8 cellular contexts compared by ENCODE assay signal in genomic region chr3:108662141-108662738, GRCh38.
DNase-seq lines count a peak whose midpoint lies in the region; FAIRE-seq and TF ChIP-seq lines count a peak whose summit lies in the region.

No MANE protein-coding gene starts in this region.

- DNase-seq in activated CD8-positive, alpha-beta memory T cell treated with anti-CD3 and anti-CD28 coated beads for 4 hours (ENCODE audit: low read depth in 2 of 2), result peak; percentile 1 to 2
- no peak for DNase-seq in activated CD8-positive, alpha-beta memory T cell treated with anti-CD3 and anti-CD28 coated beads, Interleukin-2, amount 50 U/mL, for 48 hours
- DNase-seq in HFF-Myc (ENCODE audit: extremely low read depth, low read depth) (peak; percentile 45), NCI-H1436 (lab: John Stamatoyannopoulos, UW) (peak; percentile 78), SKM-1 treated with dmso at 0.1 percent for 144 hours (lab: John Stamatoyannopoulos, UW; ENCODE audit: unreplicated experiment) (peak; percentile 76), T47D (ENCODE audit: low read depth in 1 of 2, low spot score in 1 of 2) (peak; percentile 37 to 71), kidney (no peak)
- DNase-seq in stimulated activated CD4-positive, alpha-beta T cell treated with anti-CD3 and anti-CD28 coated beads, TNF-alpha, amount 100 ng/mL, for 24 hours (ENCODE audit: low read depth in 3 of 3), result peak in 2 of 3 experiments; percentile 3 to 44

- FAIRE-seq in kidney (lab: Jason Lieb, UNC), result peak; percentile 85

- H3K9me3 ChIP-seq in kidney (ENCODE audit: control insufficient read depth in 1 of 2, low read length in 2 of 2), result no peaks in the 10 kb centered on the region

- H3K9ac ChIP-seq in kidney (ENCODE audit: low read length in 2 of 2), result no peak overlapping the region

- no peaks in the 10 kb centered on the region for H3K4me1 ChIP-seq in kidney (ENCODE audit: control insufficient read depth in 1 of 2, insufficient read depth in 1 of 2, low read depth in 1 of 2, low read length in 2 of 2)

- H3K4me3 ChIP-seq in HFF-Myc (replicated peaks; ENCODE audit: low read depth, low read length) (no peak overlapping the region), kidney (ENCODE audit: low read length in 2 of 2) (peak overlapping the region in 1 of 2 donors; percentile 16)

- TF ChIP-seq CTCF in HFF-Myc (IDR thresholded peaks at IDR 0.05; ENCODE audit: low read depth, low read length, missing control alignments), result peak; percentile 56
- TF ChIP-seq CTCF in kidney (IDR thresholded peaks at IDR 0.05; ENCODE audit: borderline replicate concordance, extremely low read depth, insufficient read depth), result peak; percentile 61

- H3K27ac ChIP-seq in kidney (ENCODE audit: low read depth in 2 of 2, low read length in 2 of 2), result no peak overlapping the region

- no peaks in the 10 kb centered on the region for H3K36me3 ChIP-seq in kidney (ENCODE audit: control insufficient read depth in 1 of 2, insufficient read depth in 2 of 2, low read length in 2 of 2)

- in situ Hi-C loops in T47D (cut with HindIII; ENCODE audit: low pct_unique_long_range_greater_than_20kb, low sequenced_read_pairs), result no loop called here

- intact Hi-C loops in kidney (cut with DNase I), result loop anchor here (10.0 kb wide), 1 partner anchor 253 kb away; no protein-coding TSS in a partner anchor

Comparison
In these comparisons a context has a peak if more than half of its experiments do, and no peak if none do; other contexts are left out.
1. DNase-seq: peak in activated CD8-positive, alpha-beta memory T cell treated with anti-CD3 and anti-CD28 coated beads for 4 hours (2 of 2), HFF-Myc (single experiment), NCI-H1436 (single experiment), SKM-1 treated with dmso at 0.1 percent for 144 hours (single experiment), T47D (2 of 2) and stimulated activated CD4-positive, alpha-beta T cell treated with anti-CD3 and anti-CD28 coated beads, TNF-alpha, amount 100 ng/mL, for 24 hours (2 of 3); none in activated CD8-positive, alpha-beta memory T cell treated with anti-CD3 and anti-CD28 coated beads, Interleukin-2, amount 50 U/mL, for 48 hours (single experiment) and kidney (single experiment).